8 cellular contexts compared by ENCODE assay signal in the genomic region with DNA sequence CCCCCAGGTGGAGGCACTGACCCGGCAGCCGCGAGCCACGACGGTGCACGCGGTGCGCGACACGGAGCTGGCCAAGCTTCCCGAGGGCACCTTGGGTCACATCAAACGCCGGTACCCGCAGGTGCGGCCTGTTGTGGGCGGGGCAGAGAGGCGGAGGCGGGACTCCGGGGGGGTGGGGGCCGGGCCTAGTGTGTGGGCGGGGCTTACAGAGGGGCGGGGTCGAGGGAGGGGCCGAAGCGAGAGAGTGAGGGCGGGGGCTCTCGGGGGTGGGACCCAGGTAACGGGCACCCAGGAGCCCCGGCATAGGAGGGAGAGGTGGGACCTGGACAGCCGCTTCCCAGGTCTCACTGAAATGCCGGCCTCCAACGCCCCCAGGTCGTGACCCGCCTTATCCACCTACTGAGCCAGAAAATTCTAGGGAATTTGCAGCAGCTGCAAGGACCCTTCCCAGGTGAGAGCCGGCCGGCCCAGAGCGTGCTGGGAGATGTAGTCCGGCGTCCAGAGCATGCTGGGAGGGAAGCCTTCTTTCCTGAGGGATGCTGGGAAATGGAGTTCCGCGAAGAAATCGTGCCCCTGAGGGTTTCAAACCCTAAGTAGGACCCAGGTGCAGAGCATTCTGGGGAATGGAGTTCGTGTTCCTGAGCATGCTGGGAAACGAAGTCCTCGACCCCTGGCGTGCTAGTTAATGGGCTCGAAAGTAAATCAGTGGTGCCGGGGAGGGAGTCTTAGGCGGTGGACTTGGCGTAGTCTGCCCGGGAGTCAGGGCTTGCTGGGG. TPM values are rescaled to one million over a fixed set of nuclear protein-coding genes. Genes with fewer than 3 reads are reported as not detected.
DNase-seq lines count a peak whose midpoint lies in the region; ATAC-seq and TF ChIP-seq lines count a peak whose summit lies in the region.

No MANE protein-coding gene starts in this region.

- no peak for TF ChIP-seq CTCF in activated CD8-positive, alpha-beta T cell treated with anti-CD3 and anti-CD28 coated beads for 36 hours (IDR thresholded peaks at IDR 0.05)
- TF ChIP-seq CTCF in foreskin keratinocyte (conservative IDR thresholded peaks at IDR 0.05) (no peak), nephron progenitor cell (IDR thresholded peaks at IDR 0.05) (no peak)

- intact Hi-C loops in activated CD8-positive, alpha-beta T cell treated with anti-CD3 and anti-CD28 coated beads for 36 hours (cut with micrococcal nuclease): no loop called here

- no peak overlapping the region for H3K27ac Mint-ChIP-seq in activated CD8-positive, alpha-beta T cell treated with anti-CD3 and anti-CD28 coated beads for 36 hours
- H3K27ac Mint-ChIP-seq in nephron progenitor cell: no peak overlapping the region

- H3K4me1 Mint-ChIP-seq in activated CD8-positive, alpha-beta T cell treated with anti-CD3 and anti-CD28 coated beads for 36 hours (ENCODE audit: low read depth): peaks cover 18% of the 10 kb centered on the region
- peaks cover 6% of the 10 kb centered on the region for H3K4me1 Mint-ChIP-seq in nephron progenitor cell

- no peaks in the 10 kb centered on the region; the same call in none of the 2 replicates for H3K36me3 ChIP-seq in H7 (replicated peaks; ENCODE audit: control insufficient read depth, insufficient read depth, low read length)

- H3K27me3 ChIP-seq in H7 (ENCODE audit: control insufficient read depth, insufficient read depth, low read length) (no peaks in the 10 kb centered on the region; the same call in 1 of the 2 replicates), foreskin keratinocyte (no peaks in the 10 kb centered on the region)

- no peaks in the 10 kb centered on the region for H3K4me1 ChIP-seq in foreskin keratinocyte

- CTCF ChIA-PET in activated CD8-positive, alpha-beta T cell treated with anti-CD3 and anti-CD28 coated beads for 36 hours (lab: Charles Lee): no interaction called here

- H3K9me3 Mint-ChIP-seq in activated CD8-positive, alpha-beta T cell treated with anti-CD3 and anti-CD28 coated beads for 36 hours: no peaks in the 10 kb centered on the region
- no peaks in the 10 kb centered on the region for H3K9me3 Mint-ChIP-seq in nephron progenitor cell

- peak; percentile 60 for DNase-seq in AG08395 (ENCODE audit: low spot score)
- peak; percentile 100 for DNase-seq in H7
- peak; percentile 61 for DNase-seq in activated CD8-positive, alpha-beta T cell treated with anti-CD3 and anti-CD28 coated beads for 36 hours
- DNase-seq in foreskin keratinocyte: peak in 1 of 2 donors; percentile 44
- DNase-seq in nephron progenitor cell: peak; percentile 83
- DNase-seq in MV-4-11 (lab: John Stamatoyannopoulos, UW): no peak
- DNase-seq in NCI-H226: no peak
- DNase-seq in NK-92 (lab: John Stamatoyannopoulos, UW; ENCODE audit: unreplicated experiment): no peak

- no peak overlapping the region for H3K27ac ChIP-seq in foreskin keratinocyte

- POLR2A ChIA-PET in activated CD8-positive, alpha-beta T cell treated with anti-CD3 and anti-CD28 coated beads for 36 hours (lab: Charles Lee): interaction anchor here (0.9 kb wide), 1 partner anchor 79 kb away, joined by 3 read pairs; the partner anchor contains the start of genes PET100 and XAB2

- no peak overlapping the region for H3K4me3 Mint-ChIP-seq in activated CD8-positive, alpha-beta T cell treated with anti-CD3 and anti-CD28 coated beads for 36 hours
- peak overlapping the region; percentile 77 for H3K4me3 Mint-ChIP-seq in nephron progenitor cell

- peaks cover 25% of the 10 kb centered on the region for H3K36me3 Mint-ChIP-seq in activated CD8-positive, alpha-beta T cell treated with anti-CD3 and anti-CD28 coated beads for 36 hours (ENCODE audit: low read depth)
- H3K36me3 Mint-ChIP-seq in nephron progenitor cell (ENCODE audit: low read depth): peaks cover 21% of the 10 kb centered on the region

- ATAC-seq in activated CD8-positive, alpha-beta T cell treated with anti-CD3 and anti-CD28 coated beads for 36 hours: peak; percentile 73
- ATAC-seq in foreskin keratinocyte: peak; percentile 76

- no peaks in the 10 kb centered on the region for H3K27me3 Mint-ChIP-seq in activated CD8-positive, alpha-beta T cell treated with anti-CD3 and anti-CD28 coated beads for 36 hours
- no peaks in the 10 kb centered on the region for H3K27me3 Mint-ChIP-seq in nephron progenitor cell (ENCODE audit: low read depth, poor library complexity)

- peak overlapping the region; percentile 37 for H3K4me3 ChIP-seq in H7 (ENCODE audit: insufficient read depth, low read depth, low read length)

RNA-seq across cellular contexts. Expression of gene PNPLA6, which starts 15.7 kb away (rescaled TPM):
- 87.4 and 114 TPM in 2 replicates for total RNA-seq in H7 (2014; rRNA removed; shearing (Covaris generic))
- 10 to 100 TPM; 79.2 to 90.3 TPM for total RNA-seq in activated CD8-positive, alpha-beta T cell treated with anti-CD3 and anti-CD28 coated beads for 36 hours
- total RNA-seq in foreskin keratinocyte: 82.3 and 85.4 TPM in 2 replicates
- 60.6 and 66.8 TPM in 2 replicates for polyA plus RNA-seq in foreskin keratinocyte

RNA-seq across cellular contexts. Expression of gene MCOLN1, which starts 28.8 kb away (rescaled TPM):
- 6.8 and 6.9 TPM in 2 replicates for total RNA-seq in H7 (2014; rRNA removed; shearing (Covaris generic))
- 1 to 10 TPM; 7.9 to 9.2 TPM for total RNA-seq in activated CD8-positive, alpha-beta T cell treated with anti-CD3 and anti-CD28 coated beads for 36 hours
- total RNA-seq in foreskin keratinocyte: 8.2 and 8.6 TPM in 2 replicates
- polyA plus RNA-seq in foreskin keratinocyte: 12.3 and 12.9 TPM in 2 replicates

RNA-seq across cellular contexts. Expression of gene ZNF358, which starts 35.3 kb away (rescaled TPM):
- total RNA-seq in H7 (2014; rRNA removed; shearing (Covaris generic)): 52.1 and 54.8 TPM in 2 replicates
- 1 to 10 TPM; 4.8 to 6.5 TPM for total RNA-seq in activated CD8-positive, alpha-beta T cell treated with anti-CD3 and anti-CD28 coated beads for 36 hours
- total RNA-seq in foreskin keratinocyte: 22.5 and 23.7 TPM in 2 replicates
- polyA plus RNA-seq in foreskin keratinocyte: 42.4 and 45.9 TPM in 2 replicates

RNA-seq across cellular contexts. Expression of gene CAMSAP3, which starts 44.5 kb away (rescaled TPM):
- total RNA-seq in H7 (2014; rRNA removed; shearing (Covaris generic)): 7.3 and 8.2 TPM in 2 replicates
- total RNA-seq in activated CD8-positive, alpha-beta T cell treated with anti-CD3 and anti-CD28 coated beads for 36 hours: under 1 TPM; 0.25 to 0.63 TPM
- total RNA-seq in foreskin keratinocyte: 7.5 and 9.1 TPM in 2 replicates
- polyA plus RNA-seq in foreskin keratinocyte: 8.1 and 8.6 TPM in 2 replicates

Comparison
In these comparisons a context has a peak if more than half of its experiments do, and no peak if none do; other contexts are left out.
1. DNase-seq: peak in AG08395 (single experiment), H7 (single experiment), activated CD8-positive, alpha-beta T cell treated with anti-CD3 and anti-CD28 coated beads for 36 hours (single experiment) and nephron progenitor cell (single experiment); none in MV-4-11 (single experiment), NCI-H226 (single experiment) and NK-92 (single experiment).